Comparison of ENCODE assay signal across 10 cellular contexts in genomic region chr7:30796105-30796869, GRCh38. TPM values are rescaled to one million over a fixed set of nuclear protein-coding genes. Genes with fewer than 3 reads are reported as not detected.
DNase-seq lines count a peak whose midpoint lies in the region; ATAC-seq, FAIRE-seq and TF ChIP-seq lines count a peak whose summit lies in the region.
"Had no signal": no experiment of that assay in that cellular context is flagged by ENCODE, and none has a peak within 500 bp of the region (broad histone marks: within the 10 kb centered on the region; RNA-seq: fewer than 3 reads in every experiment).

No MANE protein-coding gene starts in this region.

- no peaks in the 10 kb centered on the region for H3K9me3 ChIP-seq in IMR-90 (ENCODE audit: control insufficient read depth, insufficient read depth, low read length)
- no peaks in the 10 kb centered on the region for H3K9me3 ChIP-seq in endothelial cell of umbilical vein (replicated peaks; ENCODE audit: control insufficient read depth, insufficient read depth, low read length)

- H3K14ac ChIP-seq in IMR-90 (replicated peaks; ENCODE audit: low read depth, low read length) = peak overlapping the region; percentile 75; the same call in 1 of the 2 replicates

- peaks cover 43% of the 10 kb centered on the region for H3K9me1 ChIP-seq in IMR-90 (ENCODE audit: insufficient read depth, low read length)
- H3K9me1 ChIP-seq in endothelial cell of umbilical vein (replicated peaks; ENCODE audit: control insufficient read depth, extremely low read depth, insufficient read depth, low read length) = no peaks in the 10 kb centered on the region

- dilution Hi-C loops in IMR-90 (cut with HindIII; ENCODE audit: low sequenced_read_pairs, unreplicated experiment) = no loop called here
- dilution Hi-C loops in endothelial cell of umbilical vein (cut with MboI; ENCODE audit: extremely low pct_ligation_motif_present, low sequenced_read_pairs) = no loop called here

- in situ Hi-C loops in IMR-90 (cut with MboI; ENCODE audit: low sequenced_read_pairs) = no loop called here

- H4K20me1 ChIP-seq in IMR-90 (ENCODE audit: insufficient read depth, low read length) (0 out of 2 replicates have a peak, but pooled peaks cover 8% of the 10 kb centered on the region), endothelial cell of umbilical vein (replicated peaks; ENCODE audit: control insufficient read depth, extremely low read depth, insufficient read depth, low read length) (no peaks in the 10 kb centered on the region)

- peak overlapping the region; percentile 97 for H2BK20ac ChIP-seq in IMR-90 (ENCODE audit: low read depth, low read length)

- peak; percentile 93 for FAIRE-seq in endothelial cell of umbilical vein (lab: Jason Lieb, UNC)

- H3K36me3 Mint-ChIP-seq in immature natural killer cell = peaks cover 0 to 3% (median 0%) of the 10 kb centered on the region in 3 donors

- no peak overlapping the region for H3K27ac Mint-ChIP-seq in immature natural killer cell

- TF ChIP-seq RAD21 in IMR-90 (IDR thresholded peaks at IDR 0.05; ENCODE audit: low read length) = no peak

- ATAC-seq in IMR-90 (ENCODE audit: low read depth) = peak; percentile 53
- ATAC-seq in sciatic nerve = peak; percentile 31

- peak overlapping the region; percentile 61 for H3K18ac ChIP-seq in IMR-90 (ENCODE audit: low read depth, low read length)

- peaks cover 4 to 33% of the 10 kb centered on the region in 2 experiments; a peak in 3 of 4 replicates for H3K79me1 ChIP-seq in IMR-90 (ENCODE audit: low read depth in 1 of 2, low read length in 2 of 2)

- H3K36me3 ChIP-seq in IMR-90 (ENCODE audit: control insufficient read depth, insufficient read depth, low read length) (peaks cover 5% of the 10 kb centered on the region; the same call in 1 of the 2 replicates), endothelial cell of umbilical vein (ENCODE audit: control insufficient read depth in 2 of 2, extremely low read depth in 1 of 2, insufficient read depth in 2 of 2, low read length in 2 of 2) (peaks cover 0 to 2% of the 10 kb centered on the region in 2 experiments)

- H4K91ac ChIP-seq in IMR-90 (ENCODE audit: insufficient read depth, low read depth, low read length) = peak overlapping the region; percentile 92

- H4K8ac ChIP-seq in IMR-90 (ENCODE audit: low read depth in 2 of 2, low read length in 2 of 2) = peak overlapping the region; percentile 85 to 89

- POLR2A ChIA-PET in IMR-90 (lab: Charles Lee; ENCODE audit: unreplicated experiment) = interaction anchor here (0.5 to 1.1 kb wide), 3 partner anchors 43 to 87 kb away, joined by 3 read pairs; no protein-coding TSS in a partner anchor
- POLR2A ChIA-PET in endothelial cell of umbilical vein (lab: Charles Lee) = no interaction called here

- H3K9ac ChIP-seq in IMR-90 (ENCODE audit: low read depth, low read length) (peak overlapping the region; percentile 34), endothelial cell of umbilical vein (replicated peaks; ENCODE audit: extremely low read depth, insufficient read depth, low read length) (no peak overlapping the region)

- H3K4me2 ChIP-seq in IMR-90 (ENCODE audit: low read depth, low read length) (peak overlapping the region; percentile 53; the same call in 1 of the 2 replicates), endothelial cell of umbilical vein (ENCODE audit: insufficient read depth, low read length) (peak overlapping the region; percentile 36)

- H3K4me3 ChIP-seq in IMR-90 (ENCODE audit: insufficient read depth, low read depth, low read length) (no peak overlapping the region), endothelial cell of umbilical vein (replicated peaks in 1 of 3; ENCODE audit: insufficient read depth in 1 of 3, low read depth in 1 of 3, low read length in 3 of 3) (no peak overlapping the region)

- H2BK5ac ChIP-seq in IMR-90 (ENCODE audit: low read depth, low read length, poor library complexity, severe bottlenecking) = peak overlapping the region; percentile 88

- peak overlapping the region; percentile 81; the same call in 1 of the 2 replicates for H3K23ac ChIP-seq in IMR-90 (ENCODE audit: low read depth, low read length)

- H3K4ac ChIP-seq in IMR-90 (ENCODE audit: low read depth, low read length) = peak overlapping the region; percentile 97

- no peak overlapping the region for H2AK9ac ChIP-seq in IMR-90 (replicated peaks; ENCODE audit: low read depth, low read length, poor library complexity)

- H3K4me1 ChIP-seq in IMR-90 (ENCODE audit: control insufficient read depth, insufficient read depth, low read length) = peaks cover 45% of the 10 kb centered on the region
- peaks cover 41% of the 10 kb centered on the region for H3K4me1 ChIP-seq in endothelial cell of umbilical vein (ENCODE audit: control insufficient read depth, extremely low read depth, insufficient read depth, low read length)

- intact Hi-C loops in IMR-90 (cut with micrococcal nuclease) = no loop called here
- intact Hi-C loops in endothelial cell of umbilical vein (cut with micrococcal nuclease) = no loop called here
- intact Hi-C loops in sciatic nerve (cut with DNase I) = loop anchor here (10.0 kb wide), 1 partner anchor 179 kb away; no protein-coding TSS in a partner anchor

- peak overlapping the region; percentile 97 for H2BK120ac ChIP-seq in IMR-90 (ENCODE audit: low read depth, low read length)

- BruUV-seq in IMR-90 (replicated peaks; lab: Mats Ljungman, UMichigan) (no TSS peak), endothelial cell of umbilical vein (replicated peaks; lab: Mats Ljungman, UMichigan) (no TSS peak)

- peaks cover 2 to 8% of the 10 kb centered on the region in 2 donors for H3K4me1 Mint-ChIP-seq in immature natural killer cell

- TF ChIP-seq POLR2A in IMR-90 (IDR thresholded peaks at IDR 0.05; ENCODE audit: low read depth, low read length) = no peak
- no peak for TF ChIP-seq POLR2A in endothelial cell of umbilical vein (IDR thresholded peaks at IDR 0.05; ENCODE audit: low read depth, low read length)

- TF ChIP-seq CTCF in IMR-90 (conservative IDR thresholded peaks at IDR 0.05; ENCODE audit: low read depth, low read length) (no peak), endothelial cell of umbilical vein (IDR thresholded peaks at IDR 0.05; ENCODE audit: extremely low read depth in 1 of 2, insufficient read depth in 1 of 2, low read depth in 1 of 2, low read length in 2 of 2) (no peak)

- WGBS in IMR-90 (ENCODE audit: extremely low coverage in 2 of 2, insufficient read length in 1 of 2), 2 experiments = no CpG with 5 or more reads among the region's 1 CpG

- peak overlapping the region; percentile 99 for H2BK15ac ChIP-seq in IMR-90 (ENCODE audit: low read depth, low read length)

- H3K27me3 Mint-ChIP-seq in immature natural killer cell (ENCODE audit: low read depth in 3 of 3) = no peaks in the 10 kb centered on the region

- H2AFZ ChIP-seq in IMR-90 (replicated peaks; ENCODE audit: low read length, poor library complexity) (no peak overlapping the region), endothelial cell of umbilical vein (ENCODE audit: low read depth, low read length) (no peak overlapping the region)

- H2AK5ac ChIP-seq in IMR-90 (ENCODE audit: low read depth, low read length) = peak overlapping the region; percentile 97

- H3K56ac ChIP-seq in IMR-90 (ENCODE audit: extremely low read depth, insufficient read depth, low read length) = peak overlapping the region; percentile 85

- no peaks in the 10 kb centered on the region for H3K27me3 ChIP-seq in IMR-90 (ENCODE audit: control insufficient read depth, insufficient read depth, low read length)
- no peaks in the 10 kb centered on the region for H3K27me3 ChIP-seq in endothelial cell of umbilical vein (ENCODE audit: control insufficient read depth in 2 of 2, insufficient read depth in 2 of 2, low read length in 2 of 2)

- DNase-seq in Daoy (ENCODE audit: low read depth) = peak; percentile 55
- peak; percentile 85 for DNase-seq in IMR-90
- peak; percentile 78 for DNase-seq in endothelial cell of umbilical vein (ENCODE audit: low read depth, low spot score)
- DNase-seq in sciatic nerve (ENCODE audit: low spot score) = no peak
- no peak for DNase-seq in GOT3 (lab: John Stamatoyannopoulos, UW)
- no peak for DNase-seq in NCI-H1048 (lab: John Stamatoyannopoulos, UW)
- DNase-seq in immature natural killer cell = no peak
- DNase-seq in RKO (ENCODE audit: low spot score) = no peak
- DNase-seq: activated effector memory CD4-positive, alpha-beta T cell treated with anti-CD3 and anti-CD28 coated beads, Interleukin-2, amount 50 U/mL, for 16 hours had no signal

- peak overlapping the region; percentile 66 for H4K5ac ChIP-seq in IMR-90 (ENCODE audit: low read depth, low read length)

- H3K4me3 Mint-ChIP-seq in immature natural killer cell = no peak overlapping the region

- CTCF ChIA-PET in IMR-90 (lab: Yijun Ruan, JAX) = interaction anchor here (0.6 to 1.3 kb wide), 8 partner anchors 13 to 884 kb away, joined by 3 to 7 read pairs (median 3); no protein-coding TSS in a partner anchor
- CTCF ChIA-PET in endothelial cell of umbilical vein (lab: Charles Lee) = interaction anchor here (0.6 to 3.2 kb wide), 7 partner anchors 9 to 338 kb away, joined by 4 to 25 read pairs (median 7); no protein-coding TSS in a partner anchor

- no peaks in the 10 kb centered on the region for H3K9me3 Mint-ChIP-seq in immature natural killer cell

- no peaks in the 10 kb centered on the region for H3K79me2 ChIP-seq in endothelial cell of umbilical vein (ENCODE audit: control insufficient read depth, insufficient read depth, low read length)

- H3K27ac ChIP-seq in IMR-90 (ENCODE audit: insufficient read depth, low read length) = peak overlapping the region; percentile 97
- no peak overlapping the region for H3K27ac ChIP-seq in endothelial cell of umbilical vein (ENCODE audit: insufficient read depth, low read depth, low read length)

RNA-seq across cellular contexts. Expression of gene MINDY4, which starts 25.1 kb away (rescaled TPM):
- 10.3 and 12.1 TPM in 2 replicates for total RNA-seq in Daoy (2014; rRNA removed; shearing (Covaris generic))
- total RNA-seq in IMR-90 (2012; rRNA removed) (3.6 TPM in 2 replicates), endothelial cell of umbilical vein (4.7 and 5.2 TPM in 2 replicates), sciatic nerve (15.6 TPM)
- polyA plus RNA-seq in IMR-90 (2012; rRNA removed) (1.8 and 1.9 TPM in 2 replicates), endothelial cell of umbilical vein (2.2 and 2.3 TPM in 2 replicates), immature natural killer cell (under 1 TPM in 2 of 3 donors, not detected in 1; 0.45 to 0.71 TPM)
- 0.75 and 1.1 TPM in 2 replicates for polyA plus RNA-seq in IMR-90 (2012; cell fraction: cytosol; rRNA removed)
- polyA plus RNA-seq in IMR-90 (2012; cell fraction: nucleus; rRNA removed; ENCODE audit: low replicate concordance) = 1.9 and 3.0 TPM in 2 replicates
- polyA plus RNA-seq in endothelial cell of umbilical vein (2011; cell fraction: cytosol; rRNA removed) = 1.5 and 1.9 TPM in 2 replicates
- polyA plus RNA-seq in endothelial cell of umbilical vein (2011; cell fraction: nucleus; rRNA removed) = 8.1 TPM in 2 replicates
- 2.3 and 2.4 TPM in 2 replicates for polyA plus RNA-seq in endothelial cell of umbilical vein (2012)
- 2.7 and 4.2 TPM in 2 replicates for polyA minus RNA-seq in endothelial cell of umbilical vein
- polyA minus RNA-seq in endothelial cell of umbilical vein (2011; cell fraction: cytosol; rRNA and poly(A)+ RNA removed) = not detected
- 6.9 and 7.8 TPM in 2 replicates for polyA minus RNA-seq in endothelial cell of umbilical vein (2011; cell fraction: nucleus; rRNA and poly(A)+ RNA removed)

RNA-seq across cellular contexts. Expression of gene INMT, which starts 44.4 kb away (rescaled TPM):
- total RNA-seq in Daoy (2014; rRNA removed; shearing (Covaris generic)) = 0.06 TPM in 1 of 2 replicates, not detected in the other
- total RNA-seq in IMR-90 (2012; rRNA removed) (1.7 and 2.2 TPM in 2 replicates), endothelial cell of umbilical vein (not detected in 2 replicates), sciatic nerve (131 TPM)
- polyA plus RNA-seq in IMR-90 (2012; rRNA removed) (0.34 and 0.39 TPM in 2 replicates), endothelial cell of umbilical vein (not detected in 2 replicates), immature natural killer cell (not detected)
- 0.54 and 0.75 TPM in 2 replicates for polyA plus RNA-seq in IMR-90 (2012; cell fraction: cytosol; rRNA removed)
- polyA plus RNA-seq in IMR-90 (2012; cell fraction: nucleus; rRNA removed; ENCODE audit: low replicate concordance) = 0.47 and 0.61 TPM in 2 replicates
- not detected in 2 replicates for polyA plus RNA-seq in endothelial cell of umbilical vein (2011; cell fraction: cytosol; rRNA removed)
- not detected in 2 replicates for polyA plus RNA-seq in endothelial cell of umbilical vein (2011; cell fraction: nucleus; rRNA removed)
- polyA plus RNA-seq in endothelial cell of umbilical vein (2012) = not detected in 2 replicates
- polyA minus RNA-seq in endothelial cell of umbilical vein = 0.19 TPM in 1 of 2 replicates, not detected in the other
- polyA minus RNA-seq in endothelial cell of umbilical vein (2011; cell fraction: cytosol; rRNA and poly(A)+ RNA removed) = not detected
- not detected in 2 replicates for polyA minus RNA-seq in endothelial cell of umbilical vein (2011; cell fraction: nucleus; rRNA and poly(A)+ RNA removed)
- total RNA-seq: SK-MEL-5 had no signal

Comparison
In these comparisons a context has a peak if more than half of its experiments do, and no peak if none do; other contexts are left out.
1. DNase-seq: peak in Daoy (single experiment), IMR-90 (single experiment) and endothelial cell of umbilical vein (single experiment); none in sciatic nerve (single experiment), GOT3 (single experiment), NCI-H1048 (single experiment), immature natural killer cell (0 of 3) and RKO (single experiment).
2. RNA of gene INMT, which starts 44.4 kb away (total RNA-seq): 131 TPM in sciatic nerve (single experiment); 1.7 to 2.2 TPM in IMR-90, 0.06 TPM in Daoy and not detected in endothelial cell of umbilical vein; every median in the first group is over 10 times any median in the second.